ENCODE assay signal across 17 cellular contexts in the genomic region with DNA sequence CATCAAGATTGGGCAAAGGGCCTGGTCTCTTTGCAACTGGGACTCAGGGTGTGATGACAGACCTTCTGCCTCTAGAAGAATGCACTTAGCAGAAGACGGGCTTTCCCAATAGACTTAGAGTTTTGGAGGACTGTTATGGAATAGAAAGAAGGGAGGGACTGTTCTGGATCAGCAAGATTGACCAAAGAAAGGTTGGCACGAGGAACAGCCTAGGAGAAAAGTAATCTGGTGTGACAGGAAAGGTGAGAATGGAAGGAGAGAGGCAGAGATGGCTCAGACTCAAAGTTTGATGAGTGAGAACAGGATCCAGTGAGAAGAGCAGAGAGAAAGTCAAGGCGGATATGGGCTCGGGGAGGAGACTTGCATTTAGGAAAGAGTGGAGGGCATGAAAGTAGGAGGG. TPM values are rescaled to one million over a fixed set of nuclear protein-coding genes. Genes with fewer than 3 reads are reported as not detected.
DNase-seq lines count a peak whose midpoint lies in the region; ATAC-seq and TF ChIP-seq lines count a peak whose summit lies in the region.
"Had no signal": no experiment of that assay in that cellular context is flagged by ENCODE, and none has a peak within 500 bp of the region (broad histone marks: within the 10 kb centered on the region; RNA-seq: fewer than 3 reads in every experiment).

No MANE protein-coding gene starts in this region.

- H3K4me3 Mint-ChIP-seq in type B pancreatic cell = no peak overlapping the region

- DNase-seq in NAMALWA (ENCODE audit: low spot score) (no peak), RKO (ENCODE audit: low spot score) (no peak), type B pancreatic cell (ENCODE audit: extremely low spot score, unreplicated experiment) (no peak)
- DNase-seq: 8988T, Caco-2, DMS79 treated with DMSO at 0.1 percent for 48 hours, GF-D8 had no signal

- H3K4me3 ChIP-seq in HEK293 (ENCODE audit: low read depth, low read length) = no peak overlapping the region
- H3K4me3 ChIP-seq: BLaER1, HAP-1 had no signal

- no peak for TF ChIP-seq CTCF in C4-2B (conservative IDR thresholded peaks at IDR 0.05)
- no peak for TF ChIP-seq CTCF in HEK293 (tag by site-specific recombination; IDR thresholded peaks at IDR 0.05)
- TF ChIP-seq CTCF in VCaP (conservative IDR thresholded peaks at IDR 0.05) = no peak
- TF ChIP-seq CTCF in type B pancreatic cell (conservative IDR thresholded peaks at IDR 0.05) = no peak

- no peaks in the 10 kb centered on the region for H3K36me3 Mint-ChIP-seq in type B pancreatic cell

- H3K27ac Mint-ChIP-seq in type B pancreatic cell = no peak overlapping the region

- no peaks in the 10 kb centered on the region for H3K4me1 Mint-ChIP-seq in type B pancreatic cell (ENCODE audit: unreplicated experiment)

- no peaks in the 10 kb centered on the region for H3K4me1 ChIP-seq in HEK293 (ENCODE audit: control insufficient read depth, insufficient read depth, low read length)
- H3K4me1 ChIP-seq: BLaER1, HAP-1 had no signal

- no peaks in the 10 kb centered on the region for H3K9me3 ChIP-seq in HEK293 (ENCODE audit: control insufficient read depth, insufficient read depth, low read depth, low read length)
- H3K9me3 ChIP-seq: HAP-1 had no signal

- POLR2A ChIA-PET in HEK293 (lab: Yijun Ruan, JAX) = no interaction called here

- H3K36me3 ChIP-seq in HEK293 (ENCODE audit: control insufficient read depth in 2 of 2, insufficient read depth in 1 of 2, low read length in 2 of 2) = no peaks in the 10 kb centered on the region
- H3K36me3 ChIP-seq: BLaER1, HAP-1 had no signal

- peaks cover 12% of the 10 kb centered on the region for H3K27me3 Mint-ChIP-seq in type B pancreatic cell

- H3K9me3 Mint-ChIP-seq in type B pancreatic cell = peaks cover 8% of the 10 kb centered on the region

- H3K27ac ChIP-seq in C4-2B (peak overlapping the region; percentile 50), HEK293 (ENCODE audit: extremely low read depth, low read depth, low read length) (no peak overlapping the region), VCaP (peak overlapping the region; percentile 44)
- H3K27ac ChIP-seq: BLaER1, HL-60 had no signal

- CTCF ChIA-PET in HEK293 (lab: Yijun Ruan, JAX) = interaction anchor here (0.6 kb wide), 1 partner anchor 836 kb away, joined by 3 read pairs; no protein-coding TSS in a partner anchor

- ATAC-seq in esophagus mucosa = peak; percentile 84

TF ChIP-seq in HEK293, 187 proteins besides CTCF, POLR2A, EP300 and RAD21:
- TF ChIP-seq ZNF701 (tag by site-specific recombination; IDR thresholded peaks at IDR 0.05) (no peak), PRDM1 (tag by site-specific recombination; IDR thresholded peaks at IDR 0.05) (0 out of 2 replicates have a peak, but pooled peaks have one; percentile 34), ZNF645 (tag by site-specific recombination; IDR thresholded peaks at IDR 0.05) (no peak)
TF ChIP-seq in HEK293: peak in this region for 1.

RNA-seq across cellular contexts. Expression of gene TMEM45B, which starts 23.0 kb away (rescaled TPM):
- total RNA-seq in esophagus mucosa (106 TPM), type B pancreatic cell (ENCODE audit: low replicate concordance) (28.2 and 34.0 TPM in 2 replicates)
- total RNA-seq: A673, H1, HT1080 had no signal
